2 cellular contexts compared by ENCODE assay signal in genomic region chr15:77039217-77039533, GRCh38.
TF ChIP-seq lines count a peak whose summit lies in the region.

No MANE protein-coding gene starts in this region.

TF ChIP-seq in WTC11, 78 proteins besides CTCF, POLR2A, EP300 and RAD21 (continued from another document):
- TF ChIP-seq GABPB1 (CRISPR knock-in tag; IDR thresholded peaks at IDR 0.05), result no peak
- no peak for TF ChIP-seq ZNF396 (CRISPR knock-in tag; IDR thresholded peaks at IDR 0.05; ENCODE audit: borderline replicate concordance)
- no peak for TF ChIP-seq NFYB (CRISPR knock-in tag; conservative IDR thresholded peaks at IDR 0.05; ENCODE audit: low read depth)
- no peak for TF ChIP-seq GTF2I (CRISPR knock-in tag; conservative IDR thresholded peaks at IDR 0.05)
- no peak for TF ChIP-seq SMAD4 (CRISPR knock-in tag; IDR thresholded peaks at IDR 0.05)
- TF ChIP-seq ZNF232 (CRISPR knock-in tag; IDR thresholded peaks at IDR 0.05), result no peak
- no peak for TF ChIP-seq ZNF263 (CRISPR knock-in tag; IDR thresholded peaks at IDR 0.05; ENCODE audit: low read depth)
- no peak for TF ChIP-seq SP1 (CRISPR knock-in tag; conservative IDR thresholded peaks at IDR 0.05)

TF ChIP-seq in HEK293T, 16 proteins besides CTCF, POLR2A, EP300 and RAD21 (continued from another document):
- TF ChIP-seq ELF4 (IDR thresholded peaks at IDR 0.05), result no peak
- TF ChIP-seq CTBP1 (IDR thresholded peaks at IDR 0.05; ENCODE audit: borderline replicate concordance), result no peak
- TF ChIP-seq SP1 (IDR thresholded peaks at IDR 0.05), result no peak
- no peak for TF ChIP-seq SUZ12 (IDR thresholded peaks at IDR 0.05)
